Comparison of ENCODE assay signal across 24 cellular contexts in genomic region chr7:25988640-25989039, GRCh38.
"Had no signal": no experiment of that assay in that cellular context is flagged by ENCODE, and none has a peak within 500 bp of the region (broad histone marks: within the 10 kb centered on the region; RNA-seq: fewer than 3 reads in every experiment).

No MANE protein-coding gene starts in this region.

- FAIRE-seq: frontal cortex, islet of Langerhans had no signal

- H3K36me3 Mint-ChIP-seq: activated naive CD8-positive, alpha-beta T cell treated with anti-CD3 and anti-CD28 coated beads for 36 hours; naive B cell had no signal

- H3K4me3 Mint-ChIP-seq: activated naive CD4-positive, alpha-beta T cell treated with anti-CD3 and anti-CD28 coated beads for 36 hours; activated naive CD8-positive, alpha-beta T cell treated with anti-CD3 and anti-CD28 coated beads for 36 hours; naive B cell; T-helper 2 cell treated with Interferon-gamma antibody and Interleukin-4, amounts not matched to agents 5 μg/mL and 100 μg/mL, for 36 hours had no signal

- H3K27me3 ChIP-seq: brain microvascular endothelial cell, suprapubic skin, tibial artery, upper lobe of right lung had no signal

- H3K27ac Mint-ChIP-seq: activated naive CD4-positive, alpha-beta T cell treated with anti-CD3 and anti-CD28 coated beads for 36 hours; activated naive CD8-positive, alpha-beta T cell treated with anti-CD3 and anti-CD28 coated beads for 36 hours; naive B cell; T-helper 2 cell treated with Interferon-gamma antibody and Interleukin-4, amounts not matched to agents 5 μg/mL and 100 μg/mL, for 36 hours had no signal

- H3K4me1 ChIP-seq: adrenal gland, left ventricle myocardium inferior, parathyroid adenoma, spleen, suprapubic skin, tibial artery, upper lobe of right lung had no signal

- H3K4me1 Mint-ChIP-seq: activated naive CD8-positive, alpha-beta T cell treated with anti-CD3 and anti-CD28 coated beads for 36 hours; naive B cell had no signal

- H3K9me3 ChIP-seq: adrenal gland, left ventricle myocardium inferior, spleen, suprapubic skin, tibial artery, upper lobe of right lung had no signal

- H3K9me3 Mint-ChIP-seq: activated naive CD4-positive, alpha-beta T cell treated with anti-CD3 and anti-CD28 coated beads for 36 hours; activated naive CD8-positive, alpha-beta T cell treated with anti-CD3 and anti-CD28 coated beads for 36 hours; naive B cell; T-helper 2 cell treated with Interferon-gamma antibody and Interleukin-4, amounts not matched to agents 5 μg/mL and 100 μg/mL, for 36 hours had no signal

- H3K36me3 ChIP-seq: adrenal gland, brain microvascular endothelial cell, left ventricle myocardium inferior, spleen, suprapubic skin, tibial artery, upper lobe of right lung had no signal

- DNase-seq: activated CD4-positive, alpha-beta T cell treated with anti-CD3 and anti-CD28 coated beads for 4 hours; activated CD4-positive, alpha-beta T cell treated with anti-CD3 and anti-CD28 coated beads, Interleukin-2, amount 50 U/mL, for 4 hours; activated CD8-positive, alpha-beta memory T cell treated with anti-CD3 and anti-CD28 coated beads for 24 hours; activated effector memory CD4-positive, alpha-beta T cell treated with Interleukin-2 at 50 U/mL for 16 hours; activated naive CD4-positive, alpha-beta T cell treated with anti-CD3 and anti-CD28 coated beads for 36 hours; activated naive CD8-positive, alpha-beta T cell treated with anti-CD3 and anti-CD28 coated beads for 36 hours; adrenal gland; aorta; brain microvascular endothelial cell; dorsolateral prefrontal cortex; effector memory CD4-positive, alpha-beta T cell; left ventricle myocardium inferior; naive B cell; right cardiac atrium; spleen; stimulated activated naive CD4-positive, alpha-beta T cell; tibial artery; upper lobe of right lung had no signal

- ATAC-seq: right cardiac atrium, upper lobe of right lung had no signal

- H3K4me3 ChIP-seq: adrenal gland, coronary artery, dorsolateral prefrontal cortex, left ventricle myocardium inferior, spleen, suprapubic skin, tibial artery, upper lobe of right lung had no signal

- H3K27ac ChIP-seq: adrenal gland, brain microvascular endothelial cell, coronary artery, dorsolateral prefrontal cortex, left ventricle myocardium inferior, parathyroid adenoma, spleen, suprapubic skin, tibial artery, upper lobe of right lung had no signal
